ENCODE assay signal across 8 cellular contexts in the genomic region with DNA sequence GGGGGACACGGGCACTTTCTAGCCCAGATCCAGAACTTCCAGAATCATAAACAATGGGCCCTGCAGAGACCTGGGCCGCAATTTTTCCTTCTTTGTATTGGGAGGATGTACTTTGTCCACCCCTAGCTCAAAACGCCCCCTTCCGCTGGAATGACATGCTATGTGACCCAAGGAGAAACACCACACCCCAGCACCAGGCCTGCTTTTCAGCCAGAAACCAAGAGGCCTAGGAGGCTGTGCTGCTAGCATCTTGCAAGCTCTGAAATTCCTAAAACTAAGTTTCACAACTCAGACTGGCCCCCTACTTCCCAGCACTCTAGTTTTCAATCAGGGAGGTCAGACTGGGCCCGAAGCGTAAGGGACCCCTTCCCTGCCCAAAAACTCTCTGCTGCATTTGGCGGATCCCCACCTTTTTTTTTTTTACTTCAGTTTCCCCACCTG. TPM values are rescaled to one million over a fixed set of nuclear protein-coding genes. Genes with fewer than 3 reads are reported as not detected.
DNase-seq lines count a peak whose midpoint lies in the region; ATAC-seq and TF ChIP-seq lines count a peak whose summit lies in the region.

No MANE protein-coding gene starts in this region.

- H3K36me3 ChIP-seq in Peyer's patch = no peaks in the 10 kb centered on the region
- H3K36me3 ChIP-seq in left lung = no peaks in the 10 kb centered on the region
- no peaks in the 10 kb centered on the region for H3K36me3 ChIP-seq in stomach

- DNase-seq in DMS 273 (lab: John Stamatoyannopoulos, UW; ENCODE audit: unreplicated experiment) = peak; percentile 77
- no peak for DNase-seq in HFF-Myc (ENCODE audit: extremely low read depth, low read depth)
- peak; percentile 71 to 91 (median 81) for DNase-seq in Peyer's patch
- DNase-seq in cerebellar cortex (ENCODE audit: low spot score) = peak; percentile 54
- peak in 1 of 2 donors; percentile 66 for DNase-seq in left lung
- DNase-seq in stomach = peak; percentile 55
- no peak for DNase-seq in sciatic nerve (ENCODE audit: low spot score)

- intact Hi-C loops in left lung (cut with DNase I) = no loop called here
- intact Hi-C loops in stomach (cut with DNase I; ENCODE audit: low total_unique reads) = no loop called here
- intact Hi-C loops in sciatic nerve (cut with DNase I) = loop anchor here (5.0 kb wide), 1 partner anchor 45 kb away; no protein-coding TSS in a partner anchor

- ATAC-seq in left lung = peak; percentile 30
- ATAC-seq in sciatic nerve = no peak
- no peak for ATAC-seq in HG03045 (IDR thresholded peaks at IDR 0.05; ENCODE audit: unreplicated experiment)

- peak overlapping the region; percentile 74 for H3K4me3 ChIP-seq in HFF-Myc (replicated peaks; ENCODE audit: low read depth, low read length)
- H3K4me3 ChIP-seq in Peyer's patch = peak overlapping the region; percentile 64 to 83 (median 72)
- peak overlapping the region; percentile 58 to 81 for H3K4me3 ChIP-seq in left lung
- H3K4me3 ChIP-seq in stomach = peak overlapping the region; percentile 60 to 86 (median 75)

- H3K4me1 ChIP-seq in Peyer's patch = peaks cover 16 to 57% (median 39%) of the 10 kb centered on the region in 4 donors
- peaks cover 32 to 65% of the 10 kb centered on the region in 2 donors for H3K4me1 ChIP-seq in left lung
- H3K4me1 ChIP-seq in stomach = peaks cover 61 to 66% (median 64%) of the 10 kb centered on the region in 4 donors

- TF ChIP-seq POLR2A in Peyer's patch (IDR thresholded peaks at IDR 0.05) = peak in 1 of 2 donors; percentile 59
- no peak for TF ChIP-seq POLR2A in stomach (IDR thresholded peaks at IDR 0.05)

- peak overlapping the region; percentile 88 to 97 (median 94) for H3K27ac ChIP-seq in Peyer's patch
- H3K27ac ChIP-seq in left lung = peak overlapping the region; percentile 81 to 91
- peak overlapping the region; percentile 90 to 95 (median 94) for H3K27ac ChIP-seq in stomach

- H3K27me3 ChIP-seq in Peyer's patch = no peaks in the 10 kb centered on the region
- no peaks in the 10 kb centered on the region for H3K27me3 ChIP-seq in left lung
- no peaks in the 10 kb centered on the region for H3K27me3 ChIP-seq in stomach

- peak; percentile 47 for TF ChIP-seq CTCF in HFF-Myc (IDR thresholded peaks at IDR 0.05; ENCODE audit: low read depth, low read length, missing control alignments)
- TF ChIP-seq CTCF in Peyer's patch (IDR thresholded peaks at IDR 0.05) = peak in 2 of 6 experiments; percentile 16 to 26
- TF ChIP-seq CTCF in left lung (IDR thresholded peaks at IDR 0.05) = no peak
- TF ChIP-seq CTCF in stomach (IDR thresholded peaks at IDR 0.05) = no peak

- H3K9me3 ChIP-seq in Peyer's patch = no peaks in the 10 kb centered on the region
- no peaks in the 10 kb centered on the region for H3K9me3 ChIP-seq in left lung
- no peaks in the 10 kb centered on the region for H3K9me3 ChIP-seq in stomach

- no peak for TF ChIP-seq EP300 in stomach (IDR thresholded peaks at IDR 0.05)

- WGBS in stomach, 5 donors = 0 to 2% (median 1%) methylated on average over 7 of the region's 7 CpGs

RNA-seq across cellular contexts. Expression of a gene that starts 0.5 kb away (rescaled TPM):
- 100 to 1,000 TPM; 102 to 193 (median 178) TPM for total RNA-seq in Peyer's patch
- total RNA-seq in left lung = 100 to 1,000 TPM in 1 of 2 donors, 10 to 100 TPM in 1; 87.8 to 121 TPM
- total RNA-seq in stomach = 100 to 1,000 TPM in 2 of 5 donors, 10 to 100 TPM in 3; 24.1 to 185 (median 98.6) TPM
- polyA plus RNA-seq in stomach = 100 to 1,000 TPM; 114 to 181 (median 173) TPM
- 45.7 TPM for total RNA-seq in sciatic nerve

RNA-seq across cellular contexts. Expression of a gene that starts 18.1 kb away (rescaled TPM):
- total RNA-seq in Peyer's patch (100 to 1,000 TPM in 1 of 4 donors, 10 to 100 TPM in 3; 45.4 to 138 (median 89.2) TPM), left lung (10 to 100 TPM; 36.7 to 39.5 TPM), stomach (10 to 100 TPM in 4 of 5 donors, 1 to 10 TPM in 1; 8.0 to 58.9 (median 22.9) TPM), sciatic nerve (49.6 TPM)
- 10 to 100 TPM in 2 of 3 donors, 1 to 10 TPM in 1; 8.4 to 40.0 (median 31.8) TPM for polyA plus RNA-seq in stomach

RNA-seq across cellular contexts. Expression of a gene that starts 40.9 kb away (rescaled TPM):
- total RNA-seq in Peyer's patch (100 to 1,000 TPM; 629 to 753 (median 680) TPM), left lung (100 to 1,000 TPM; 179 to 232 TPM), stomach (1,000 to 10,000 TPM in 2 of 5 donors, 100 to 1,000 TPM in 3; 118 to 1,659 (median 737) TPM), sciatic nerve (298 TPM)
- 100 to 1,000 TPM in 2 of 3 donors, 10 to 100 TPM in 1; 78.6 to 272 (median 102) TPM for polyA plus RNA-seq in stomach

RNA-seq across cellular contexts. Expression of a gene that starts 48.1 kb away (rescaled TPM):
- total RNA-seq in Peyer's patch (10 to 100 TPM in 2 of 4 donors, 1 to 10 TPM in 2; 7.4 to 40.2 (median 17.0) TPM), left lung (1 to 10 TPM; 3.0 to 5.8 TPM), stomach (10 to 100 TPM in 1 of 5 donors, 1 to 10 TPM in 3, not detected in 1; 2.4 to 35.7 (median 4.0) TPM), sciatic nerve (12.7 TPM)
- 1 to 10 TPM; 1.4 to 2.7 (median 2.6) TPM for polyA plus RNA-seq in stomach

Comparison
In these comparisons a context has a peak if more than half of its experiments do, and no peak if none do; other contexts are left out.
1. DNase-seq: peak in DMS 273 (single experiment), Peyer's patch (3 of 3), cerebellar cortex (single experiment) and stomach (single experiment); none in HFF-Myc (single experiment) and sciatic nerve (single experiment).
2. Peak in every context shown above with its lines, with median percentiles within 50 percentile points of each other: H3K4me3 ChIP-seq and H3K27ac ChIP-seq.